ENCODE assay signal across 15 cellular contexts in genomic region chrX:100946521-100946920, GRCh38. TPM values are rescaled to one million over a fixed set of nuclear protein-coding genes. Genes with fewer than 3 reads are reported as not detected.
A peak's percentile ranks its signal among the peaks of the same experiment; 100 is the strongest.
DNase-seq lines count a peak whose midpoint lies in the region; ATAC-seq and TF ChIP-seq lines count a peak whose summit lies in the region.
"Had no signal": no experiment of that assay in that cellular context is flagged by ENCODE, and none has a peak within 500 bp of the region (broad histone marks: within the 10 kb centered on the region; RNA-seq: fewer than 3 reads in every experiment).

No MANE protein-coding gene starts in this region.

- DNase-seq in AG10803 (ENCODE audit: low read depth), result peak; percentile 0
- DNase-seq in GM03348 (ENCODE audit: low spot score), result peak; percentile 4
- DNase-seq in RPMI7951 (ENCODE audit: low read depth), result peak; percentile 84
- peak; percentile 12 for DNase-seq in fibroblast of pulmonary artery (ENCODE audit: low read depth)
- no peak for DNase-seq in NCI-H1436 (lab: John Stamatoyannopoulos, UW)
- DNase-seq: CD4-positive, CD25-positive, alpha-beta regulatory T cell; DMS79 treated with DMSO at 0.1 percent for 48 hours; NCI-H1436 treated with DMSO at 0.1 percent for 48 hours; OCI-M1 had no signal

- TF ChIP-seq CTCF in AG10803 (conservative IDR thresholded peaks at IDR 0.05; ENCODE audit: low read length) (no peak), fibroblast of pulmonary artery (IDR thresholded peaks at IDR 0.05; ENCODE audit: low read length, missing control alignments) (no peak)

- ATAC-seq in HG02588 (IDR thresholded peaks at IDR 0.05; ENCODE audit: unreplicated experiment) (no peak), HG03354 (IDR thresholded peaks at IDR 0.05; ENCODE audit: poor library complexity, severe bottlenecking, unreplicated experiment) (no peak), GM19328 (IDR thresholded peaks at IDR 0.05; ENCODE audit: unreplicated experiment) (no peak)

- H3K4me3 ChIP-seq in AG10803 (ENCODE audit: low read length) (no peak overlapping the region), fibroblast of pulmonary artery (replicated peaks; ENCODE audit: low read depth, low read length) (no peak overlapping the region)
- H3K4me3 ChIP-seq: SK-N-MC had no signal

RNA-seq across cellular contexts. Expression of gene XKRX, which starts 17.8 kb away (rescaled TPM):
- total RNA-seq in RPMI7951 (2014; rRNA removed; shearing (Covaris generic)), result 0.10 and 0.12 TPM in 2 replicates
- total RNA-seq: A172 had no signal

RNA-seq across cellular contexts. Expression of gene ARL13A, which starts 23.0 kb away (rescaled TPM):
- total RNA-seq in RPMI7951 (2014; rRNA removed; shearing (Covaris generic)), result not detected in 2 replicates
- total RNA-seq: A172; CD4-positive, CD25-positive, alpha-beta regulatory T cell; T-helper 1 cell treated with Interleukin-12 subunit alpha and Interleukin-12 subunit beta and Interleukin-4 antibody, amounts not matched to agents 30 ng/mL and 1 ng/mL, for 36 hours had no signal
